ENCODE assay signal across 9 cellular contexts in genomic region chr17:76414334-76415295, GRCh38. TPM values are rescaled to one million over a fixed set of nuclear protein-coding genes. Genes with fewer than 3 reads are reported as not detected.
A peak's percentile ranks its signal among the peaks of the same experiment; 100 is the strongest.
DNase-seq lines count a peak whose midpoint lies in the region; FAIRE-seq and TF ChIP-seq lines count a peak whose summit lies in the region.
"Had no signal": no experiment of that assay in that cellular context is flagged by ENCODE, and none has a peak within 500 bp of the region (broad histone marks: within the 10 kb centered on the region; RNA-seq: fewer than 3 reads in every experiment).

No MANE protein-coding gene starts in this region.

- no peaks in the 10 kb centered on the region for H3K36me3 ChIP-seq in prostate gland

- DNase-seq in EL (peak; percentile 45), NCI-H69 (lab: John Stamatoyannopoulos, UW) (peak; percentile 95), fibroblast of mammary gland (ENCODE audit: low read depth) (peak; percentile 45), posterior cingulate gyrus (peak; percentile 40 to 97 (median 74)), LoVo (ENCODE audit: low spot score) (no peak), prostate gland (ENCODE audit: low spot score) (no peak), NCI-H1048 (lab: John Stamatoyannopoulos, UW) (no peak), HTR-8/SVneo (ENCODE audit: insufficient read length, low spot score) (no peak)
- DNase-seq: activated CD4-positive, alpha-beta T cell treated with anti-CD3 and anti-CD28 coated beads for 36 hours had no signal

- H3K27ac ChIP-seq in prostate gland, result no peak overlapping the region

- intact Hi-C loops in posterior cingulate gyrus (cut with DNase I), result no loop called here
- intact Hi-C loops in prostate gland (cut with DNase I), result loop anchor here (5.0 kb wide), 1 partner anchor 38 kb away; the partner anchor contains the start of gene UBE2O

- TF ChIP-seq CTCF in fibroblast of mammary gland (conservative IDR thresholded peaks at IDR 0.05; ENCODE audit: control insufficient read depth, insufficient read depth, low read depth, low read length), result no peak
- TF ChIP-seq CTCF in prostate gland (IDR thresholded peaks at IDR 0.05), result no peak

- H3K4me3 ChIP-seq in fibroblast of mammary gland (ENCODE audit: control insufficient read depth, low read depth, low read length) (no peak overlapping the region), prostate gland (no peak overlapping the region)

- no peak for FAIRE-seq in HTR-8/SVneo (lab: Jason Lieb, UNC)

- 42% methylated on average over 21 of the region's 21 CpGs for WGBS in prostate gland

- no peaks in the 10 kb centered on the region for H3K27me3 ChIP-seq in prostate gland (replicated peaks; ENCODE audit: insufficient read depth)

- H3K4me1 ChIP-seq in prostate gland (replicated peaks), result no peaks in the 10 kb centered on the region

- no peaks in the 10 kb centered on the region for H3K9me3 ChIP-seq in prostate gland

- no peak for TF ChIP-seq POLR2A in prostate gland (IDR thresholded peaks at IDR 0.05)

RNA-seq across cellular contexts. Expression of gene SPHK1, which starts 30.2 kb away (rescaled TPM):
- 10 to 100 TPM in 1 of 2 donors, 1 to 10 TPM in 1; 6.6 to 34.1 TPM for total RNA-seq in prostate gland

RNA-seq across cellular contexts. Expression of gene UBE2O, which starts 38.3 kb away (rescaled TPM):
- 10 to 100 TPM; 19.9 to 39.8 TPM for total RNA-seq in prostate gland

RNA-seq across cellular contexts. Expression of gene AANAT, which starts 52.8 kb away (rescaled TPM):
- total RNA-seq in prostate gland, result not detected

Comparison
In these comparisons a context has a peak if more than half of its experiments do, and no peak if none do; other contexts are left out.
1. DNase-seq: peak in EL (single experiment), NCI-H69 (single experiment), fibroblast of mammary gland (single experiment) and posterior cingulate gyrus (10 of 10); none in LoVo (single experiment), prostate gland (single experiment), NCI-H1048 (single experiment) and HTR-8/SVneo (single experiment).